In genomic region chr19:13026478-13026999, GRCh38 we compare ENCODE assay signal across 9 cellular contexts. TPM values are rescaled to one million over a fixed set of nuclear protein-coding genes. Genes with fewer than 3 reads are reported as not detected.
DNase-seq lines count a peak whose midpoint lies in the region; ATAC-seq and TF ChIP-seq lines count a peak whose summit lies in the region.
"Had no signal": no experiment of that assay in that cellular context is flagged by ENCODE, and none has a peak within 500 bp of the region (broad histone marks: within the 10 kb centered on the region; RNA-seq: fewer than 3 reads in every experiment).

No MANE protein-coding gene starts in this region.

- no peaks in the 10 kb centered on the region for H3K27me3 ChIP-seq in HAP-1 (ENCODE audit: low read depth)

- peaks cover 13% of the 10 kb centered on the region for H3K4me1 Mint-ChIP-seq in activated T-helper 2 cell treated with anti-CD3 and anti-CD28 coated beads, Interferon-gamma antibody, Interleukin-2, Interleukin-4, amounts not matched to agents 10 μg/mL and 5 μg/mL and 100 μg/mL, durations not matched to agents 14 hours and 24 hours and 36 hours (ENCODE audit: low read depth)

- TF ChIP-seq CTCF in RWPE1 (conservative IDR thresholded peaks at IDR 0.05; ENCODE audit: low read depth) = no peak
- no peak for TF ChIP-seq CTCF in fibroblast of villous mesenchyme (IDR thresholded peaks at IDR 0.05; ENCODE audit: insufficient read depth, low read depth, low read length)

- H3K4me1 ChIP-seq in HAP-1 = peaks cover 5% of the 10 kb centered on the region

- H3K4me3 ChIP-seq in fibroblast of villous mesenchyme (ENCODE audit: low read depth, low read length) = peak overlapping the region; percentile 67
- H3K4me3 ChIP-seq in HAP-1 = no peak overlapping the region

- CTCF ChIA-PET in RWPE1 (lab: Yijun Ruan, JAX) = interaction anchor here (0.6 to 2.1 kb wide), 6 partner anchors 12 to 112 kb away, joined by 3 to 10 read pairs (median 4); no protein-coding TSS in a partner anchor

- POLR2A ChIA-PET in RWPE1 (lab: Yijun Ruan, JAX; ENCODE audit: low non-redundant PET) = no interaction called here

- H3K27ac ChIP-seq in RWPE1 = peak overlapping the region; percentile 99
- peak overlapping the region; percentile 99 for H3K27ac ChIP-seq in substantia nigra (ENCODE audit: low read depth, low read length, poor library complexity, severe bottlenecking)

- peaks cover 44% of the 10 kb centered on the region for H3K27me3 Mint-ChIP-seq in activated T-helper 2 cell treated with anti-CD3 and anti-CD28 coated beads, Interferon-gamma antibody, Interleukin-2, Interleukin-4, amounts not matched to agents 10 μg/mL and 5 μg/mL and 100 μg/mL, durations not matched to agents 14 hours and 24 hours and 36 hours (ENCODE audit: low read depth)

- intact Hi-C loops in activated T-helper 2 cell treated with anti-CD3 and anti-CD28 coated beads, Interferon-gamma antibody, Interleukin-2, Interleukin-4, amounts not matched to agents 10 μg/mL and 5 μg/mL and 100 μg/mL, durations not matched to agents 14 hours and 24 hours and 36 hours (cut with micrococcal nuclease) = no loop called here

- H3K9me3 Mint-ChIP-seq in activated T-helper 2 cell treated with anti-CD3 and anti-CD28 coated beads, Interferon-gamma antibody, Interleukin-2, Interleukin-4, amounts not matched to agents 10 μg/mL and 5 μg/mL and 100 μg/mL, durations not matched to agents 14 hours and 24 hours and 36 hours = no peaks in the 10 kb centered on the region

- no peaks in the 10 kb centered on the region for H3K9me3 ChIP-seq in HAP-1

- H3K4me3 Mint-ChIP-seq in activated T-helper 2 cell treated with anti-CD3 and anti-CD28 coated beads, Interferon-gamma antibody, Interleukin-2, Interleukin-4, amounts not matched to agents 10 μg/mL and 5 μg/mL and 100 μg/mL, durations not matched to agents 14 hours and 24 hours and 36 hours (ENCODE audit: low read depth) = no peak overlapping the region

- peak; percentile 74 for DNase-seq in HuH-7 (ENCODE audit: low spot score)
- DNase-seq in RWPE1 (ENCODE audit: low spot score) = no peak
- peak; percentile 82 for DNase-seq in fibroblast of villous mesenchyme (ENCODE audit: low read depth)
- DNase-seq in substantia nigra (lab: John Stamatoyannopoulos, UW) = peak in 1 of 49 donors; percentile 59
- DNase-seq in activated T-helper 2 cell treated with anti-CD3 and anti-CD28 coated beads, Interferon-gamma antibody, Interleukin-2, Interleukin-4, amounts not matched to agents 10 μg/mL and 5 μg/mL and 100 μg/mL, durations not matched to agents 14 hours and 24 hours and 36 hours (ENCODE audit: low spot score) = no peak
- DNase-seq in HAP-1 (ENCODE audit: low spot score in 2 of 2) = no peak
- DNase-seq: NCI-H524 had no signal

- no peaks in the 10 kb centered on the region for H3K36me3 ChIP-seq in HAP-1 (replicated peaks)

- no peak overlapping the region for H3K27ac Mint-ChIP-seq in activated T-helper 2 cell treated with anti-CD3 and anti-CD28 coated beads, Interferon-gamma antibody, Interleukin-2, Interleukin-4, amounts not matched to agents 10 μg/mL and 5 μg/mL and 100 μg/mL, durations not matched to agents 14 hours and 24 hours and 36 hours

- ATAC-seq in HG03097 (IDR thresholded peaks at IDR 0.05; ENCODE audit: low FRiP score, unreplicated experiment) (no peak), GM19397 (IDR thresholded peaks at IDR 0.05; ENCODE audit: unreplicated experiment) (no peak)

- in situ Hi-C loops in HAP-1 (cut with MboI; ENCODE audit: low sequenced_read_pairs) = no loop called here

- no peaks in the 10 kb centered on the region for H3K36me3 Mint-ChIP-seq in activated T-helper 2 cell treated with anti-CD3 and anti-CD28 coated beads, Interferon-gamma antibody, Interleukin-2, Interleukin-4, amounts not matched to agents 10 μg/mL and 5 μg/mL and 100 μg/mL, durations not matched to agents 14 hours and 24 hours and 36 hours (ENCODE audit: low read depth)

RNA-seq across cellular contexts. Expression of gene NFIX, which starts 31.3 kb away (rescaled TPM):
- 29.6 and 30.2 TPM in 2 replicates for total RNA-seq in fibroblast of villous mesenchyme
- total RNA-seq in activated T-helper 2 cell treated with anti-CD3 and anti-CD28 coated beads, Interferon-gamma antibody, Interleukin-2, Interleukin-4, amounts not matched to agents 10 μg/mL and 5 μg/mL and 100 μg/mL, durations not matched to agents 14 hours and 24 hours and 36 hours = 2.7 and 3.0 TPM in 2 replicates

RNA-seq across cellular contexts. Expression of gene DAND5, which starts 57.2 kb away (rescaled TPM):
- total RNA-seq in fibroblast of villous mesenchyme = not detected in 2 replicates
- total RNA-seq in activated T-helper 2 cell treated with anti-CD3 and anti-CD28 coated beads, Interferon-gamma antibody, Interleukin-2, Interleukin-4, amounts not matched to agents 10 μg/mL and 5 μg/mL and 100 μg/mL, durations not matched to agents 14 hours and 24 hours and 36 hours = 0.16 TPM in 1 of 2 replicates, not detected in the other

Comparison
In these comparisons a context has a peak if more than half of its experiments do, and no peak if none do; other contexts are left out.
1. DNase-seq: peak in HuH-7 (single experiment) and fibroblast of villous mesenchyme (single experiment); none in RWPE1 (single experiment), activated T-helper 2 cell treated with anti-CD3 and anti-CD28 coated beads, Interferon-gamma antibody, Interleukin-2, Interleukin-4, amounts not matched to agents 10 μg/mL and 5 μg/mL and 100 μg/mL, durations not matched to agents 14 hours and 24 hours and 36 hours (single experiment) and HAP-1 (0 of 2).